10 cellular contexts compared by ENCODE assay signal in genomic region chr15:34334676-34335075, GRCh38. TPM values are rescaled to one million over a fixed set of nuclear protein-coding genes. Genes with fewer than 3 reads are reported as not detected.
DNase-seq lines count a peak whose midpoint lies in the region; ATAC-seq, FAIRE-seq and TF ChIP-seq lines count a peak whose summit lies in the region.
"Had no signal": no experiment of that assay in that cellular context is flagged by ENCODE, and none has a peak within 500 bp of the region (broad histone marks: within the 10 kb centered on the region; RNA-seq: fewer than 3 reads in every experiment).

No MANE protein-coding gene starts in this region.

- H3K9me2 ChIP-seq in Karpas-422 (replicated peaks; ENCODE audit: insufficient read depth, low read length), result no peaks in the 10 kb centered on the region

- H3K4me3 Mint-ChIP-seq in activated CD8-positive, alpha-beta memory T cell treated with anti-CD3 and anti-CD28 coated beads, Interleukin-2, amount 10 ng/mL, durations not matched to agents 7 days and 5 days, result peak overlapping the region; percentile 93
- H3K4me3 Mint-ChIP-seq in T-cell, result peak overlapping the region; percentile 97 to 100 (median 97)
- peak overlapping the region; percentile 96 for H3K4me3 Mint-ChIP-seq in stimulated activated effector memory CD8-positive, alpha-beta T cell treated with anti-CD3 and anti-CD28 coated beads, Interleukin-12 subunit alpha, Interleukin-12 subunit beta, amount 100 ng/mL, for 72 hours

- H3K4me1 Mint-ChIP-seq in activated CD8-positive, alpha-beta memory T cell treated with anti-CD3 and anti-CD28 coated beads, Interleukin-2, amount 10 ng/mL, durations not matched to agents 7 days and 5 days, result peaks cover 73% of the 10 kb centered on the region
- peaks cover 63 to 75% (median 71%) of the 10 kb centered on the region in 3 donors for H3K4me1 Mint-ChIP-seq in T-cell
- H3K4me1 Mint-ChIP-seq in stimulated activated effector memory CD8-positive, alpha-beta T cell treated with anti-CD3 and anti-CD28 coated beads, Interleukin-12 subunit alpha, Interleukin-12 subunit beta, amount 100 ng/mL, for 72 hours, result peaks cover 42% of the 10 kb centered on the region

- H3K9me3 ChIP-seq in Karpas-422 (ENCODE audit: low read length), result no peaks in the 10 kb centered on the region
- H3K9me3 ChIP-seq: breast epithelium had no signal

- H3K4me3 ChIP-seq in epithelial cell of esophagus (ENCODE audit: low read length) (no peak overlapping the region), Karpas-422 (ENCODE audit: low read length) (no peak overlapping the region)

- H3K27me3 ChIP-seq in Karpas-422 (ENCODE audit: low read length), result no peaks in the 10 kb centered on the region
- H3K27me3 ChIP-seq: breast epithelium had no signal

- H2AFZ ChIP-seq in Karpas-422 (ENCODE audit: low read length), result no peak overlapping the region

- no peak overlapping the region for H3K4me2 ChIP-seq in Karpas-422 (ENCODE audit: low read depth, low read length, poor library complexity, severe bottlenecking)

- TF ChIP-seq CTCF in epithelial cell of esophagus (IDR thresholded peaks at IDR 0.05; ENCODE audit: insufficient read depth, low read depth, low read length, missing control alignments) (no peak), D721Med (IDR thresholded peaks at IDR 0.05; ENCODE audit: insufficient read depth, missing control alignments) (no peak)

- H3K36me3 ChIP-seq in Karpas-422 (ENCODE audit: insufficient read depth, low read length), result no peaks in the 10 kb centered on the region
- H3K36me3 ChIP-seq: breast epithelium had no signal

- CTCF ChIA-PET in activated CD8-positive, alpha-beta memory T cell treated with anti-CD3 and anti-CD28 coated beads, Interleukin-2, amount 10 ng/mL, durations not matched to agents 7 days and 5 days (lab: Charles Lee), result interaction anchor here (1.3 to 1.8 kb wide), 3 partner anchors 8 to 22 kb away, joined by 3 to 8 read pairs (median 4); partner anchors contain the start of genes NOP10 and NUTM1
- CTCF ChIA-PET in T-cell (lab: Charles Lee), result interaction anchor here in 1 of 2 donors (1.1 kb wide), 1 partner anchor 53 kb away, joined by 4 read pairs; no protein-coding TSS in a partner anchor

- H3K36me3 Mint-ChIP-seq in activated CD8-positive, alpha-beta memory T cell treated with anti-CD3 and anti-CD28 coated beads, Interleukin-2, amount 10 ng/mL, durations not matched to agents 7 days and 5 days, result peaks cover 10% of the 10 kb centered on the region
- H3K36me3 Mint-ChIP-seq in T-cell, result peaks cover 7% of the 10 kb centered on the region
- H3K36me3 Mint-ChIP-seq in stimulated activated effector memory CD8-positive, alpha-beta T cell treated with anti-CD3 and anti-CD28 coated beads, Interleukin-12 subunit alpha, Interleukin-12 subunit beta, amount 100 ng/mL, for 72 hours, result peaks cover 32% of the 10 kb centered on the region

- DNase-seq in activated CD8-positive, alpha-beta memory T cell treated with anti-CD3 and anti-CD28 coated beads, Interleukin-2, amount 10 ng/mL, durations not matched to agents 7 days and 5 days, result no peak
- DNase-seq in activated CD8-positive, alpha-beta memory T cell treated with anti-CD3 and anti-CD28 coated beads, Interleukin-2, amount 50 U/mL, for 48 hours, result no peak
- DNase-seq in T-cell (no peak), epithelial cell of esophagus (ENCODE audit: low read depth) (peak; percentile 49), D721Med (ENCODE audit: insufficient read length, low spot score) (no peak), Karpas-422 (no peak)
- no peak for DNase-seq in stimulated activated effector memory CD8-positive, alpha-beta T cell treated with anti-CD3 and anti-CD28 coated beads, Interleukin-12 subunit alpha, Interleukin-12 subunit beta, amount 100 ng/mL, for 72 hours (ENCODE audit: low spot score in 2 of 2)
- DNase-seq: hippocampal formation had no signal

- no peaks in the 10 kb centered on the region for H3K9me3 Mint-ChIP-seq in activated CD8-positive, alpha-beta memory T cell treated with anti-CD3 and anti-CD28 coated beads, Interleukin-2, amount 10 ng/mL, durations not matched to agents 7 days and 5 days (ENCODE audit: low read depth)
- H3K9me3 Mint-ChIP-seq in T-cell, result no peaks in the 10 kb centered on the region
- H3K9me3 Mint-ChIP-seq in stimulated activated effector memory CD8-positive, alpha-beta T cell treated with anti-CD3 and anti-CD28 coated beads, Interleukin-12 subunit alpha, Interleukin-12 subunit beta, amount 100 ng/mL, for 72 hours, result no peaks in the 10 kb centered on the region

- H3K9ac ChIP-seq in Karpas-422 (ENCODE audit: low read length), result no peak overlapping the region

- no peaks in the 10 kb centered on the region for H3K79me2 ChIP-seq in Karpas-422 (ENCODE audit: low read length)

- no peaks in the 10 kb centered on the region for H4K20me1 ChIP-seq in Karpas-422 (ENCODE audit: insufficient read depth, low read depth, low read length)

- no peaks in the 10 kb centered on the region for H3K27me3 Mint-ChIP-seq in activated CD8-positive, alpha-beta memory T cell treated with anti-CD3 and anti-CD28 coated beads, Interleukin-2, amount 10 ng/mL, durations not matched to agents 7 days and 5 days
- no peaks in the 10 kb centered on the region for H3K27me3 Mint-ChIP-seq in T-cell

- POLR2A ChIA-PET in T-cell (lab: Charles Lee), result no interaction called here

- ATAC-seq in activated CD8-positive, alpha-beta memory T cell treated with anti-CD3 and anti-CD28 coated beads, Interleukin-2, amount 10 ng/mL, durations not matched to agents 7 days and 5 days, result no peak
- ATAC-seq in T-cell (replicated peaks in 1 of 4), result no peak
- no peak for ATAC-seq in stimulated activated effector memory CD8-positive, alpha-beta T cell treated with anti-CD3 and anti-CD28 coated beads, Interleukin-12 subunit alpha, Interleukin-12 subunit beta, amount 100 ng/mL, for 72 hours
- no peak for ATAC-seq in GM21423 (IDR thresholded peaks at IDR 0.05; ENCODE audit: unreplicated experiment)

- H3K4me1 ChIP-seq in Karpas-422 (ENCODE audit: low read length), result peaks cover 27% of the 10 kb centered on the region
- H3K4me1 ChIP-seq: breast epithelium had no signal

- H3K27ac ChIP-seq in Karpas-422 (ENCODE audit: low read length), result no peak overlapping the region

- no peak for FAIRE-seq in D721Med (lab: Jason Lieb, UNC)

- peak overlapping the region; percentile 93 for H3K27ac Mint-ChIP-seq in activated CD8-positive, alpha-beta memory T cell treated with anti-CD3 and anti-CD28 coated beads, Interleukin-2, amount 10 ng/mL, durations not matched to agents 7 days and 5 days
- H3K27ac Mint-ChIP-seq in T-cell, result peak overlapping the region; percentile 96 to 100
- H3K27ac Mint-ChIP-seq in stimulated activated effector memory CD8-positive, alpha-beta T cell treated with anti-CD3 and anti-CD28 coated beads, Interleukin-12 subunit alpha, Interleukin-12 subunit beta, amount 100 ng/mL, for 72 hours, result peak overlapping the region; percentile 95

RNA-seq across cellular contexts. Expression of gene SLC12A6, which starts 2.9 kb away (rescaled TPM):
- total RNA-seq in activated CD8-positive, alpha-beta memory T cell treated with anti-CD3 and anti-CD28 coated beads, Interleukin-2, amount 10 ng/mL, durations not matched to agents 7 days and 5 days, result 10 to 100 TPM; 28.2 to 55.2 TPM
- total RNA-seq in T-cell, result 100 to 1,000 TPM in 1 of 5 donors, 10 to 100 TPM in 4; 71.2 to 103 (median 77.8) TPM
- total RNA-seq in Karpas-422 (2014; rRNA removed; shearing (Covaris generic); ENCODE audit: low replicate concordance), result 1.3 and 1.6 TPM in 2 replicates

RNA-seq across cellular contexts. Expression of gene NOP10, which starts 8.3 kb away (rescaled TPM):
- 100 to 1,000 TPM; 166 to 249 TPM for total RNA-seq in activated CD8-positive, alpha-beta memory T cell treated with anti-CD3 and anti-CD28 coated beads, Interleukin-2, amount 10 ng/mL, durations not matched to agents 7 days and 5 days
- total RNA-seq in T-cell, result 10 to 100 TPM; 38.2 to 88.9 (median 68.8) TPM
- 148 and 448 TPM in 2 replicates for total RNA-seq in Karpas-422 (2014; rRNA removed; shearing (Covaris generic); ENCODE audit: low replicate concordance)

RNA-seq across cellular contexts. Expression of gene NUTM1, which starts 8.4 kb away (rescaled TPM):
- total RNA-seq in activated CD8-positive, alpha-beta memory T cell treated with anti-CD3 and anti-CD28 coated beads, Interleukin-2, amount 10 ng/mL, durations not matched to agents 7 days and 5 days, result not detected
- total RNA-seq in T-cell, result not detected
- not detected in 2 replicates for total RNA-seq in Karpas-422 (2014; rRNA removed; shearing (Covaris generic); ENCODE audit: low replicate concordance)
- total RNA-seq: breast epithelium had no signal

RNA-seq across cellular contexts. Expression of gene LPCAT4, which starts 32.3 kb away (rescaled TPM):
- 100 to 1,000 TPM; 126 to 128 TPM for total RNA-seq in activated CD8-positive, alpha-beta memory T cell treated with anti-CD3 and anti-CD28 coated beads, Interleukin-2, amount 10 ng/mL, durations not matched to agents 7 days and 5 days
- 100 to 1,000 TPM in 1 of 5 donors, 10 to 100 TPM in 4; 60.8 to 115 (median 91.1) TPM for total RNA-seq in T-cell
- total RNA-seq in Karpas-422 (2014; rRNA removed; shearing (Covaris generic); ENCODE audit: low replicate concordance), result 37.6 and 40.8 TPM in 2 replicates

Comparison
In these comparisons a context has a peak if more than half of its experiments do, and no peak if none do; other contexts are left out.
1. RNA of gene SLC12A6, which starts 2.9 kb away (total RNA-seq): 71.2 to 103 TPM in T-cell and 28.2 to 55.2 TPM in activated CD8-positive, alpha-beta memory T cell treated with anti-CD3 and anti-CD28 coated beads, Interleukin-2, amount 10 ng/mL, durations not matched to agents 7 days and 5 days; 1.3 to 1.6 TPM in Karpas-422; every median in the first group is over 10 times any median in the second.
2. Peak in every context shown above with its lines, with median percentiles within 50 percentile points of each other: H3K27ac Mint-ChIP-seq and H3K4me3 Mint-ChIP-seq.